1 cellular context compared by ENCODE assay signal in genomic region chr20:44210422-44211176, GRCh38.
A peak's percentile ranks its signal among the peaks of the same experiment; 100 is the strongest.
TF ChIP-seq lines count a peak whose summit lies in the region.

TSS of gene OSER1 (minus strand) at chr20:44210771. CDS start at chr20:44206957, 3,814 bp downstream.

TF ChIP-seq in HepG2, 621 proteins besides CTCF, POLR2A, EP300 and RAD21 (continued from another document and continues in another):
- 0 out of 2 replicates have a peak, but pooled peaks have one; percentile 9 for TF ChIP-seq KIAA2018 (CRISPR knock-in tag; IDR thresholded peaks at IDR 0.05; ENCODE audit: borderline replicate concordance)
- no peak for TF ChIP-seq ZC3H4 (CRISPR knock-in tag; IDR thresholded peaks at IDR 0.05; ENCODE audit: borderline replicate concordance)
- TF ChIP-seq ZBTB42 (CRISPR knock-in tag; IDR thresholded peaks at IDR 0.05): peak; percentile 82; the same call in 1 of the 2 replicates
- peak; percentile 80; the same call in 1 of the 2 replicates for TF ChIP-seq NFE2L1 (CRISPR knock-in tag; IDR thresholded peaks at IDR 0.05; ENCODE audit: borderline replicate concordance)
- no peak; the same call in 1 of the 2 replicates for TF ChIP-seq ZBTB26 (CRISPR knock-in tag; IDR thresholded peaks at IDR 0.05; ENCODE audit: borderline replicate concordance)
- peak; percentile 85; the same call in 1 of the 2 replicates for TF ChIP-seq ZNF790 (CRISPR knock-in tag; IDR thresholded peaks at IDR 0.05; ENCODE audit: borderline replicate concordance)
- peak; percentile 78 for TF ChIP-seq ZNF552 (CRISPR knock-in tag; IDR thresholded peaks at IDR 0.05; ENCODE audit: borderline replicate concordance)
- peak; percentile 96; the same call in 1 of the 2 replicates for TF ChIP-seq STAT5B (CRISPR knock-in tag; IDR thresholded peaks at IDR 0.05)
- no peak for TF ChIP-seq ARNT (IDR thresholded peaks at IDR 0.05)
- TF ChIP-seq ARNT2 (CRISPR knock-in tag; IDR thresholded peaks at IDR 0.05; ENCODE audit: low read depth): peak; percentile 50; the same call in 1 of the 2 replicates
- peak; percentile 55; the same call in 1 of the 2 replicates for TF ChIP-seq ZNF441 (CRISPR knock-in tag; IDR thresholded peaks at IDR 0.05; ENCODE audit: borderline replicate concordance)
- peak; percentile 67; the same call in 1 of the 2 replicates for TF ChIP-seq KDM5A (IDR thresholded peaks at IDR 0.05; ENCODE audit: borderline replicate concordance, low read length)
- TF ChIP-seq SIX1 (CRISPR knock-in tag; IDR thresholded peaks at IDR 0.05; ENCODE audit: borderline replicate concordance): no peak
- TF ChIP-seq MNT (IDR thresholded peaks at IDR 0.05): peak; percentile 100
- TF ChIP-seq SRSF1 (optimal IDR thresholded peaks at IDR 0.05; ENCODE audit: low read depth, low read length): no peak
- no peak; the same call in none of the 2 replicates for TF ChIP-seq NFAT5 (CRISPR knock-in tag; IDR thresholded peaks at IDR 0.05)
- TF ChIP-seq TFE3 (CRISPR knock-in tag; IDR thresholded peaks at IDR 0.05): peak; percentile 99
- peak; percentile 77; the same call in 1 of the 2 replicates for TF ChIP-seq STAT6 (CRISPR knock-in tag; IDR thresholded peaks at IDR 0.05; ENCODE audit: borderline replicate concordance)
- TF ChIP-seq TCF7 (IDR thresholded peaks at IDR 0.05; ENCODE audit: low read depth): no peak
- no peak for TF ChIP-seq ZNF101 (CRISPR knock-in tag; IDR thresholded peaks at IDR 0.05; ENCODE audit: borderline replicate concordance, low read depth)
- no peak for TF ChIP-seq SCMH1 (CRISPR knock-in tag; IDR thresholded peaks at IDR 0.05; ENCODE audit: borderline replicate concordance)
- TF ChIP-seq ZNF263 (CRISPR knock-in tag; IDR thresholded peaks at IDR 0.05): peak; percentile 12; the same call in 1 of the 2 replicates
- peak; percentile 2; the same call in 1 of the 2 replicates for TF ChIP-seq SSRP1 (CRISPR knock-in tag; IDR thresholded peaks at IDR 0.05)
- no peak for TF ChIP-seq NPAS2 (CRISPR knock-in tag; IDR thresholded peaks at IDR 0.05; ENCODE audit: borderline replicate concordance)
- TF ChIP-seq NFIB (CRISPR knock-in tag; IDR thresholded peaks at IDR 0.05; ENCODE audit: borderline replicate concordance): no peak
- TF ChIP-seq ZBED4 (CRISPR knock-in tag; IDR thresholded peaks at IDR 0.05; ENCODE audit: borderline replicate concordance): peak; percentile 62; the same call in 1 of the 2 replicates
